Comparison of ENCODE assay signal across 9 cellular contexts in the genomic region with DNA sequence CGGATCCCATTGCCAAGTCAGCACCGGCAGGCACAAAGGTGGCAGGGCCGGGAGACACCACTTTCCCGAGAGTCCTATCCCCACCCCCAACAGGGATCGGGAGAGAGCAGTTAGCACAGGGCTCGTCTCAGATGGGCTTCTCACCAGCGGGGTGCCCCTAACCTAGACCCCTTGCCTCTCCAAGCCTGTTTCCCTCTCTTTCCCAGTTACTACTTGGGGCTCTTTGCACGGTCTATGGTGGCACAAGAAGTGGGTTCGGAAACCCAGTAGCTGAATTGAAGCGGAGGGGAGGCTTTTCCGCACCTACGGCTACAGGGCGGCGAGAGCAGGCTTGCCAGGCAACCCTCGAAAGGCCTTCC. TPM values are rescaled to one million over a fixed set of nuclear protein-coding genes. Genes with fewer than 3 reads are reported as not detected.
DNase-seq lines count a peak whose midpoint lies in the region; ATAC-seq and TF ChIP-seq lines count a peak whose summit lies in the region.
"Had no signal": no experiment of that assay in that cellular context is flagged by ENCODE, and none has a peak within 500 bp of the region (broad histone marks: within the 10 kb centered on the region; RNA-seq: fewer than 3 reads in every experiment).

No MANE protein-coding gene starts in this region.

- H3K9me3 Mint-ChIP-seq in stimulated activated naive CD8-positive, alpha-beta T cell treated with anti-CD3 and anti-CD28 coated beads, Interleukin-15, amount 100 ng/mL, for 72 hours: no peaks in the 10 kb centered on the region

- H3K27ac ChIP-seq in RWPE2 (ENCODE audit: poor library complexity, severe bottlenecking) (no peak overlapping the region), dorsolateral prefrontal cortex (peak overlapping the region in 9 of 59 donors; percentile 11 to 79 (median 33)), lung (ENCODE audit: low read depth in 1 of 2, low read length in 1 of 2) (peak overlapping the region; percentile 74 to 84)

- H3K27me3 Mint-ChIP-seq in stimulated activated naive CD8-positive, alpha-beta T cell treated with anti-CD3 and anti-CD28 coated beads, Interleukin-15, amount 100 ng/mL, for 72 hours: peaks cover 30% of the 10 kb centered on the region

- no peak overlapping the region for H3K27ac Mint-ChIP-seq in stimulated activated naive CD8-positive, alpha-beta T cell treated with anti-CD3 and anti-CD28 coated beads, Interleukin-15, amount 100 ng/mL, for 72 hours

- H3K4me1 ChIP-seq in RWPE2 (ENCODE audit: insufficient read depth, poor library complexity, severe bottlenecking) (no peaks in the 10 kb centered on the region), lung (ENCODE audit: control insufficient read depth in 2 of 2, insufficient read depth in 2 of 2, low read length in 2 of 2) (peaks cover 0 to 16% of the 10 kb centered on the region in 2 donors)

- ATAC-seq in RWPE2 (ENCODE audit: low read depth) (no peak), lung (ENCODE audit: insufficient read depth, low FRiP score) (no peak), HG03025 (IDR thresholded peaks at IDR 0.05; ENCODE audit: low FRiP score, unreplicated experiment) (no peak), GM21447 (IDR thresholded peaks at IDR 0.05; ENCODE audit: unreplicated experiment) (no peak)
- no peak for ATAC-seq in stimulated activated naive CD8-positive, alpha-beta T cell treated with anti-CD3 and anti-CD28 coated beads, Interleukin-15, amount 100 ng/mL, for 72 hours

- peaks cover 63% of the 10 kb centered on the region for H3K27me3 ChIP-seq in RWPE2 (ENCODE audit: insufficient read depth, poor library complexity, severe bottlenecking)
- peaks cover 0 to 55% (median 39%) of the 10 kb centered on the region in 45 donors for H3K27me3 ChIP-seq in dorsolateral prefrontal cortex
- no peaks in the 10 kb centered on the region for H3K27me3 ChIP-seq in lung (ENCODE audit: control insufficient read depth, insufficient read depth)

- H3K9me3 ChIP-seq in RWPE2 (ENCODE audit: severe bottlenecking) (no peaks in the 10 kb centered on the region), lung (ENCODE audit: control insufficient read depth in 2 of 2, insufficient read depth in 1 of 2, low read length in 1 of 2) (peaks cover 0 to 6% of the 10 kb centered on the region in 2 donors)

- H3K4me1 Mint-ChIP-seq in stimulated activated naive CD8-positive, alpha-beta T cell treated with anti-CD3 and anti-CD28 coated beads, Interleukin-15, amount 100 ng/mL, for 72 hours: peaks cover 63% of the 10 kb centered on the region

- no peak for DNase-seq in RWPE2 (ENCODE audit: low spot score)
- no peak for DNase-seq in dorsolateral prefrontal cortex
- no peak for DNase-seq in lung (ENCODE audit: low spot score)
- DNase-seq in stimulated activated naive CD8-positive, alpha-beta T cell treated with anti-CD3 and anti-CD28 coated beads, Interleukin-15, amount 100 ng/mL, for 72 hours: no peak
- no peak for DNase-seq in DMS153 treated with DMSO at 0.1 percent for 48 hours (lab: John Stamatoyannopoulos, UW; ENCODE audit: unreplicated experiment)
- DNase-seq: amniotic stem cell had no signal

- peak overlapping the region; percentile 76 to 85 for H3K4me3 Mint-ChIP-seq in stimulated activated naive CD8-positive, alpha-beta T cell treated with anti-CD3 and anti-CD28 coated beads, Interleukin-15, amount 100 ng/mL, for 72 hours

- TF ChIP-seq CTCF in RWPE2 (IDR thresholded peaks at IDR 0.05; ENCODE audit: poor library complexity, severe bottlenecking) (no peak), dorsolateral prefrontal cortex (IDR thresholded peaks at IDR 0.05 in 54 of 56, conservative IDR thresholded peaks at IDR 0.05 in 2 of 56; ENCODE audit: low read depth in 1 of 56, partially characterized antibody in 56 of 56) (no peak), lung (IDR thresholded peaks at IDR 0.05; ENCODE audit: control extremely low read depth, extremely low read depth) (no peak)

- H3K4me3 ChIP-seq in RWPE2 (ENCODE audit: severe bottlenecking): peak overlapping the region; percentile 1
- H3K4me3 ChIP-seq in dorsolateral prefrontal cortex: peak overlapping the region in 56 of 59 donors; percentile 20 to 66 (median 49)
- H3K4me3 ChIP-seq in lung: no peak overlapping the region

- WGBS in lung, 2 donors: 25 to 40% methylated on average over 15 of the region's 15 CpGs

- no peaks in the 10 kb centered on the region for H3K36me3 ChIP-seq in RWPE2 (ENCODE audit: low read depth)
- no peaks in the 10 kb centered on the region for H3K36me3 ChIP-seq in lung (ENCODE audit: control insufficient read depth in 2 of 2, insufficient read depth in 2 of 2, low read length in 2 of 2)

- intact Hi-C loops in dorsolateral prefrontal cortex (cut with DNase I): no loop called here

RNA-seq across cellular contexts. Expression of a gene that starts 0.4 kb away (rescaled TPM):
- total RNA-seq in dorsolateral prefrontal cortex (1 to 10 TPM in 98 of 120 experiments, under 1 TPM in 22; 0.59 to 4.3 (median 1.5) TPM), lung (1 to 10 TPM; 5.2 to 7.4 TPM)
- 10 to 100 TPM in 1 of 2 donors, 1 to 10 TPM in 1; 3.2 to 10.0 TPM for polyA plus RNA-seq in lung
- total RNA-seq: kidney epithelial cell had no signal

RNA-seq across cellular contexts. Expression of a gene that starts 6.8 kb away (rescaled TPM):
- 10 to 100 TPM in 18 of 120 experiments, 1 to 10 TPM in 102; 1.7 to 13.7 (median 6.6) TPM for total RNA-seq in dorsolateral prefrontal cortex
- total RNA-seq in lung: 1 to 10 TPM; 4.1 to 4.9 TPM
- 1 to 10 TPM; 1.2 to 1.3 TPM for polyA plus RNA-seq in lung

RNA-seq across cellular contexts. Expression of a gene that starts 59.9 kb away (rescaled TPM):
- total RNA-seq in dorsolateral prefrontal cortex (under 1 TPM in 1 of 120 experiments, not detected in 119; 0.74 TPM), lung (1 to 10 TPM in 1 of 2 donors, under 1 TPM in 1; 0.40 to 3.0 TPM)
- 1 to 10 TPM; 1.3 to 6.2 TPM for polyA plus RNA-seq in lung
- total RNA-seq: kidney epithelial cell had no signal
